In the genomic region with DNA sequence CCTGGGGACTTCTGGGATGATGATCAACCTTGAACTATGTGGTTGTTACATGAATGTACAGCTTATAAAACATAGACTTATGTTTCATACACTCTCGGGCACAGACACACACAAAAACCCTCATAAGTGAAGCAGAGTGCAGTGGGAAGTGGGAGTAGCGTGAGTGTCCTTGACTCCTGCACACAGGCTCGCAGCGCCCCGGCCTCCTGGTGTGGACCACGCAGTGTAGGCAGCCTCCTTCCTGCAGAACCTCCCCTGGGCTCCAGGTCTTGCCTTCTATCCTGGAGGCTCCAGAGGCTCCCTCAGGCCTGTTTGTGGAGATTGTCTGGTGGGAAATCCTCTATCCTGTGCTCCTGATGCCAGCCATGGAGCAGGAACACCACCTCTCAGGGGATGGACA, we compare ENCODE assay signal across 7 cellular contexts. TPM values are rescaled to one million over a fixed set of nuclear protein-coding genes. Genes with fewer than 3 reads are reported as not detected.
"Had no signal": no experiment of that assay in that cellular context is flagged by ENCODE, and none has a peak within 500 bp of the region (broad histone marks: within the 10 kb centered on the region; RNA-seq: fewer than 3 reads in every experiment).

No MANE protein-coding gene starts in this region.

RNA-seq across cellular contexts. Expression of a gene that starts 25.7 kb away (rescaled TPM):
- total RNA-seq: GM23248, GM23338, H1, H4, H7, H9, HFFc6 had no signal
- polyA plus RNA-seq: GM23248, GM23338, H1 had no signal
